10 cellular contexts compared by ENCODE assay signal in the genomic region with DNA sequence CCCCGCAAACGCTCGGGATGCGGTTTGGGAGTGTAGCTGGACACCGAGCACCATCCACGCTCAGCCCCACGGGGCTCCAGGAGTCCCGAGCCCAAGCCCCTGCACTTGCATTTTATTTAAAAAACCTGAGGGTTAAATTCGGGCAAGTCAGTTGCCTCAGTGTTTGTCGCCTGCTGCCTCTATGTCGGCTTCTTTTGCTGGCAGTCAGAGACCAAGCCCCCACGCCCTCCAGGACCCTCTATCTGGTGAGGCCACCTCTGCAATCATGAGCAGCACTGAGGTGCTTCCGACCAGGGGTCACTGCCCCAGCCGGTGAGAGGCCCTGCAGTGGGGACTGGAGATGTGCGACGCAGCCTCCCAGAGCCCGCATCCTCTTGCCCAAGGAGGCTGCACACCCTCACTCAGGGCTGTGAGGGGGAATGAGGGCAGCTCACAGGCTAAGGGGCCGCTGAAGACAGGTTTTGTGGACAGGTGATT. TPM values are rescaled to one million over a fixed set of nuclear protein-coding genes. Genes with fewer than 3 reads are reported as not detected.
DNase-seq lines count a peak whose midpoint lies in the region; ATAC-seq and TF ChIP-seq lines count a peak whose summit lies in the region.
"Had no signal": no experiment of that assay in that cellular context is flagged by ENCODE, and none has a peak within 500 bp of the region (broad histone marks: within the 10 kb centered on the region; RNA-seq: fewer than 3 reads in every experiment).

No MANE protein-coding gene starts in this region.

- H3K36me3 ChIP-seq in heart right ventricle (no peaks in the 10 kb centered on the region), urinary bladder (ENCODE audit: insufficient read depth) (no peaks in the 10 kb centered on the region)

- peaks cover 14% of the 10 kb centered on the region for H3K4me1 Mint-ChIP-seq in nephron progenitor cell

- no peak for DNase-seq in heart right ventricle
- no peak for DNase-seq in left cardiac atrium
- DNase-seq in dorsolateral prefrontal cortex, result peak in 1 of 10 donors; percentile 41
- peak; percentile 16 for DNase-seq in nephron progenitor cell
- DNase-seq in NCI-H1417 (lab: John Stamatoyannopoulos, UW), result no peak
- DNase-seq in NCI-H2029 treated with DMSO at 0.1 percent for 48 hours (lab: John Stamatoyannopoulos, UW), result no peak
- DNase-seq: NCI-H1417 treated with DMSO at 0.1 percent for 48 hours; stimulated activated naive CD4-positive, alpha-beta T cell treated with Interleukin-2 at 50 U/mL for 16 hours had no signal

- H3K27me3 ChIP-seq in heart right ventricle (peaks cover 0 to 29% (median 8%) of the 10 kb centered on the region in 7 donors), dorsolateral prefrontal cortex (peaks cover 0 to 4% (median 0%) of the 10 kb centered on the region in 45 donors)

- no peak for ATAC-seq in heart right ventricle
- no peak for ATAC-seq in left cardiac atrium
- ATAC-seq in GM21717 (IDR thresholded peaks at IDR 0.05; ENCODE audit: unreplicated experiment), result no peak

- no peaks in the 10 kb centered on the region for H3K36me3 Mint-ChIP-seq in nephron progenitor cell (ENCODE audit: low read depth)

- peaks cover 82% of the 10 kb centered on the region for H3K27me3 Mint-ChIP-seq in nephron progenitor cell (ENCODE audit: low read depth, poor library complexity)

- peak overlapping the region; percentile 72 for H3K4me3 Mint-ChIP-seq in nephron progenitor cell

- no peaks in the 10 kb centered on the region for H3K9me3 ChIP-seq in heart right ventricle

- peaks cover 9% of the 10 kb centered on the region for H3K9me3 Mint-ChIP-seq in nephron progenitor cell

- intact Hi-C loops in heart right ventricle (cut with DNase I) (loop anchor here in 1 of 10 donors (10.0 kb wide), 1 partner anchor 575 kb away; the partner anchor contains the start of gene ZNF736), left cardiac atrium (cut with DNase I) (no loop called here), dorsolateral prefrontal cortex (cut with DNase I) (loop anchor here (10.0 kb wide), 2 partner anchors 95 to 575 kb away; partner anchors contain the start of genes ZNF138 (in 1 of the 2) and ZNF736 (in 1 of the 2))

- TF ChIP-seq CTCF in heart right ventricle (IDR thresholded peaks at IDR 0.05) (no peak), dorsolateral prefrontal cortex (IDR thresholded peaks at IDR 0.05 in 54 of 56, conservative IDR thresholded peaks at IDR 0.05 in 2 of 56; ENCODE audit: low read depth in 1 of 56, partially characterized antibody in 56 of 56) (no peak), nephron progenitor cell (IDR thresholded peaks at IDR 0.05) (no peak)

- H3K4me3 ChIP-seq in heart right ventricle (peak overlapping the region in 8 of 10 donors; percentile 34 to 65 (median 58)), dorsolateral prefrontal cortex (peak overlapping the region in 58 of 59 donors; percentile 35 to 74 (median 58)), urinary bladder (ENCODE audit: low read depth, low read length) (peak overlapping the region; percentile 41)

- H3K27ac Mint-ChIP-seq in nephron progenitor cell, result no peak overlapping the region

- H3K27ac ChIP-seq in heart right ventricle (no peak overlapping the region), dorsolateral prefrontal cortex (peak overlapping the region in 52 of 59 donors; percentile 7 to 92 (median 66)), urinary bladder (ENCODE audit: low read depth) (no peak overlapping the region)

- WGBS in heart right ventricle, 2 donors, result 32 to 47% methylated on average over 18 of the region's 18 CpGs
- WGBS in urinary bladder, result 45% methylated on average over 18 of the region's 18 CpGs

- H3K4me1 ChIP-seq in heart right ventricle (peaks cover 6 to 29% (median 19%) of the 10 kb centered on the region in 9 donors), urinary bladder (ENCODE audit: insufficient read depth) (no peaks in the 10 kb centered on the region)

RNA-seq across cellular contexts. Expression of gene ZNF273, which starts 13.3 kb away (rescaled TPM):
- total RNA-seq in heart right ventricle, result 1 to 10 TPM in 9 of 10 donors, under 1 TPM in 1; 1.00 to 2.3 (median 1.6) TPM
- polyA plus RNA-seq in heart right ventricle, result 1 to 10 TPM in 1 of 2 donors, under 1 TPM in 1; 0.90 to 3.1 TPM
- total RNA-seq in left cardiac atrium, result 1 to 10 TPM; 2.3 to 2.7 TPM
- total RNA-seq in dorsolateral prefrontal cortex, result 10 to 100 TPM; 15.4 to 66.1 (median 37.2) TPM
- 22.5 TPM for total RNA-seq in urinary bladder
- polyA plus RNA-seq in urinary bladder, result 4.6 TPM

Comparison
In these comparisons a context has a peak if more than half of its experiments do, and no peak if none do; other contexts are left out.
1. H3K27ac ChIP-seq: peak in dorsolateral prefrontal cortex (52 of 59); none in heart right ventricle (0 of 10) and urinary bladder (single experiment).
2. intact Hi-C loops: an anchor here in dorsolateral prefrontal cortex (10.0 kb wide); none called in left cardiac atrium.
3. Peak in every context shown above with its lines, with median percentiles within 50 percentile points of each other: H3K4me3 ChIP-seq.